ENCODE assay signal across 1 cellular context in the genomic region with DNA sequence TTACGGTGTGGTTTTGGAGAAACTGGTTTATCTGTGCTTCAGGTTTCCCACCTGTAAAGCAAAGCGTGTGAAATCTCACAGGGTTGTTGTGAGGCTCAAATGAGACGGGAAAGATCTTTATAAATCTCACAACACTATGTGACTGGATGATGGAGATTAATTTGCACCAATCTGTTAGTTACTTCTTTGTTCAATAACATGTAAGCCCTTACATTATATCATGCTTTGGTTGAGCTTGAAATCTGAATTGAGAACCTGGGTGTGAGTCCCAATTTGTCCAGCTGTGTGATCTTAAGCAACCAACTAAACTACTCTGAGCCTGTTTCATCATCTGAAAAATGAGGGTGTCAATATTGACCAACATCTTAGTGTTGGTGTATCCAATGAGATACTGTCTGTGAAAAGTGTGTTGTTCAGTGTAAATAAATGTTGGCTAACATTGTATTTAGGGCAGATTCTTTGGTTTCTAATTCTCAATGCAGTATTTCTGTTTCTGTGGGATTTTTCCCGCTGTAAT.
TF ChIP-seq lines count a peak whose summit lies in the region.

No MANE protein-coding gene starts in this region.

TF ChIP-seq in HCT116, 20 proteins besides CTCF, POLR2A, EP300 and RAD21:
- TF ChIP-seq SRF (IDR thresholded peaks at IDR 0.05; ENCODE audit: low read depth) (no peak), SP1 (IDR thresholded peaks at IDR 0.05; ENCODE audit: low read depth) (no peak), ZNF274 (IDR thresholded peaks at IDR 0.05; ENCODE audit: low read depth, low read length) (no peak), CBX3 (IDR thresholded peaks at IDR 0.05; ENCODE audit: low read depth) (no peak), ZFX (IDR thresholded peaks at IDR 0.05) (no peak), MAX (IDR thresholded peaks at IDR 0.05) (no peak), REST (IDR thresholded peaks at IDR 0.05; ENCODE audit: low read depth) (no peak)
